ENCODE assay signal across 9 cellular contexts in the genomic region with DNA sequence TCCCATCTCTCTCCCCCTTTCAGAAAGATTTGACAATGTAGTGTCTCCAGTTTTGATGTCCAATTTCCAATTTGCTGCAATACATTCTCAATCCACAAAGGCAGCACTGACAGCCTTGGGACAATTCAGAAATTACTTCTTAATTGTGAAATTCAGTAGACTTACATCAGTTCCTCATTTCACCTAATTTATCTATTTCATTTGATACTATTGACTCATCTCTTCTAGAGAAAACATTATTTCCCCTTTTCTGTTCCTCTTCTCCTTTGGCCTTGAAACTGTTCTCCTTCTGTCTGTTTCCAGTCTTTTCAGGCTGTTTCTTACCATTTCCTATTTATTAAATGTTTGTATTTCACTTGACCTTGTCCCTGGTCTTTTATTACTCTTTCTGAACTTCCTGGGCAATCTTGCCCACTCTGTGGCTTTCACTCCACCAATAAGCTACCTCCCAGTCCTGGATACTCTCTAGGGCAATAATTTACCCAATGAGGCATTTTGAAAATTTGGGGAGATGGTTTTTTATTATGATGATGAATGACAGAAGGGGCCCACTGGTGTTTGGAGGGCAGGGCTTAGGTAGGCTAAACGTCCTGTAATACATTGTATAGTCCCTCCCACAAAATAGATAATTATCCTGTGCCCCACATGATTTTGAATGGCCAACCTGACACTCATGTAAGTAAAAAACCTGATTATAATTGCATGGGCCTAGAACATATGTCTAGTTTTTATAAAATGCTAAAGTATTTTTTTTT.
A peak's percentile ranks its signal among the peaks of the same experiment; 100 is the strongest.
DNase-seq lines count a peak whose midpoint lies in the region; ATAC-seq and TF ChIP-seq lines count a peak whose summit lies in the region.
"Had no signal": no experiment of that assay in that cellular context is flagged by ENCODE, and none has a peak within 500 bp of the region (broad histone marks: within the 10 kb centered on the region; RNA-seq: fewer than 3 reads in every experiment).

No MANE protein-coding gene starts in this region.

- H3K27ac ChIP-seq in substantia nigra (ENCODE audit: low read depth, low read length, poor library complexity, severe bottlenecking), result no peak overlapping the region

- no peak overlapping the region for H3K27ac Mint-ChIP-seq in osteocyte (ENCODE audit: unreplicated experiment)
- H3K27ac Mint-ChIP-seq: activated naive CD4-positive, alpha-beta T cell treated with anti-CD3 and anti-CD28 coated beads, Interleukin-2, amount 50 U/mL, for 24 hours had no signal

- ATAC-seq in GM18511 (IDR thresholded peaks at IDR 0.05; ENCODE audit: unreplicated experiment), result peak; percentile 97
- ATAC-seq in GM21576 (IDR thresholded peaks at IDR 0.05; ENCODE audit: unreplicated experiment), result peak; percentile 93
- peak; percentile 81 for ATAC-seq in HG03439 (IDR thresholded peaks at IDR 0.05; ENCODE audit: unreplicated experiment)

- DNase-seq in fibroblast of mammary gland (ENCODE audit: low read depth), result peak; percentile 19
- no peak for DNase-seq in osteocyte (ENCODE audit: extremely low spot score, unreplicated experiment)
- no peak for DNase-seq in NCI-H1930 (lab: John Stamatoyannopoulos, UW)
- DNase-seq in NCI-H446 treated with DMSO at 0.1 percent for 48 hours (lab: John Stamatoyannopoulos, UW), result no peak
- DNase-seq in substantia nigra (lab: John Stamatoyannopoulos, UW), result no peak

- H3K36me3 Mint-ChIP-seq in osteocyte (ENCODE audit: unreplicated experiment), result no peaks in the 10 kb centered on the region
- H3K36me3 Mint-ChIP-seq: activated naive CD4-positive, alpha-beta T cell treated with anti-CD3 and anti-CD28 coated beads, Interleukin-2, amount 50 U/mL, for 24 hours had no signal

- TF ChIP-seq CTCF in fibroblast of mammary gland (conservative IDR thresholded peaks at IDR 0.05; ENCODE audit: control insufficient read depth, insufficient read depth, low read depth, low read length), result no peak
- TF ChIP-seq CTCF in osteocyte (IDR thresholded peaks at IDR 0.05), result no peak

- H3K4me3 Mint-ChIP-seq in osteocyte (ENCODE audit: unreplicated experiment), result no peak overlapping the region
- H3K4me3 Mint-ChIP-seq: activated naive CD4-positive, alpha-beta T cell treated with anti-CD3 and anti-CD28 coated beads, Interleukin-2, amount 50 U/mL, for 24 hours had no signal

- no peak overlapping the region for H3K4me3 ChIP-seq in fibroblast of mammary gland (ENCODE audit: control insufficient read depth, low read depth, low read length)

- H3K9me3 Mint-ChIP-seq in osteocyte (ENCODE audit: unreplicated experiment), result no peaks in the 10 kb centered on the region

- no peaks in the 10 kb centered on the region for H3K4me1 Mint-ChIP-seq in osteocyte (ENCODE audit: unreplicated experiment)
- H3K4me1 Mint-ChIP-seq: activated naive CD4-positive, alpha-beta T cell treated with anti-CD3 and anti-CD28 coated beads, Interleukin-2, amount 50 U/mL, for 24 hours had no signal

- peaks cover 11% of the 10 kb centered on the region for H3K27me3 Mint-ChIP-seq in osteocyte (ENCODE audit: unreplicated experiment)
